Comparison of ENCODE assay signal across 16 cellular contexts in the genomic region with DNA sequence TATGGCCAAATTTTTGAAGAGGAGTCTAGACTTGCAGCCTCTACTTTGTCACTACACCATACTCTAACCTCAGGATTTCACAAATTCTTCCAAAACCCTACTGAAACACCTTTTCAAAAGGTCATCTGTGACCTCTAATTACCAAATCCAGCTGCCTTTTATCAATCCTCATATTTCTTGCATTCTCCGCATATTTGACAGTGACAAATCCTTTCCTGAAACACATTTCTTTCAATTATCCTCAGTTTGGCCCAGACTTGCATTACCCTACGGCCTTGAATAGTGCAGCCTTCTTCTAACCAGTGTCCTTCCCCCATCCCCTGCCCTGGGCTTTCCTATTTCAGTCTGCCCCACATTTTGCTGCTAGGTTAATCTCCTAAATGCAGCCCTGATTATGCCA. TPM values are rescaled to one million over a fixed set of nuclear protein-coding genes. Genes with fewer than 3 reads are reported as not detected.
DNase-seq lines count a peak whose midpoint lies in the region; ATAC-seq, FAIRE-seq and TF ChIP-seq lines count a peak whose summit lies in the region.
"Had no signal": no experiment of that assay in that cellular context is flagged by ENCODE, and none has a peak within 500 bp of the region (broad histone marks: within the 10 kb centered on the region; RNA-seq: fewer than 3 reads in every experiment).

No MANE protein-coding gene starts in this region.

- H3K27me3 ChIP-seq in RWPE2 (ENCODE audit: insufficient read depth, poor library complexity, severe bottlenecking) (no peaks in the 10 kb centered on the region), keratinocyte (ENCODE audit: control insufficient read depth, extremely low read depth, insufficient read depth, low read length) (peaks cover 3% of the 10 kb centered on the region)

- H3K4me3 ChIP-seq in RWPE2 (ENCODE audit: severe bottlenecking): no peak overlapping the region
- no peak overlapping the region for H3K4me3 ChIP-seq in keratinocyte (ENCODE audit: control insufficient read depth in 2 of 3, extremely low read depth in 1 of 3, insufficient read depth in 2 of 3, low read depth in 1 of 3, low read length in 3 of 3)

- no peaks in the 10 kb centered on the region for H3K79me2 ChIP-seq in keratinocyte (ENCODE audit: control insufficient read depth, insufficient read depth, low read length)

- ATAC-seq in RWPE2 (ENCODE audit: low read depth): peak; percentile 73
- no peak for ATAC-seq in GM18909 (IDR thresholded peaks at IDR 0.05; ENCODE audit: poor library complexity, unreplicated experiment)
- ATAC-seq: SK-N-SH treated with all-trans-retinoic acid at 6 μM for 48 hours had no signal

- DNase-seq in EL (peak; percentile 8), RWPE2 (ENCODE audit: low spot score) (no peak), dermis blood vessel endothelial cell (peak; percentile 64), keratinocyte (ENCODE audit: low read depth, low spot score) (no peak), GOT3 (lab: John Stamatoyannopoulos, UW) (no peak), NCI-H1930 (lab: John Stamatoyannopoulos, UW) (no peak)
- DNase-seq: C1 segment of cervical spinal cord, NCI-H1105 treated with DMSO at 0.1 percent for 48 hours, NCI-H2107, NCI-H510A, NCI-H748 treated with DMSO at 0.1 percent for 48 hours, OCI-M1, SIG-M5 had no signal

- H3K4me2 ChIP-seq in keratinocyte (ENCODE audit: control insufficient read depth, extremely low read depth, insufficient read depth, low read depth, low read length): peak overlapping the region; percentile 29

- H3K4me1 ChIP-seq in RWPE2 (ENCODE audit: insufficient read depth, poor library complexity, severe bottlenecking): peaks cover 21% of the 10 kb centered on the region
- peaks cover 9% of the 10 kb centered on the region for H3K4me1 ChIP-seq in keratinocyte (ENCODE audit: control insufficient read depth, extremely low read depth, insufficient read depth, low read length)

- TF ChIP-seq CTCF in RWPE2 (IDR thresholded peaks at IDR 0.05; ENCODE audit: poor library complexity, severe bottlenecking) (no peak), keratinocyte (optimal IDR thresholded peaks at IDR 0.05 in 1 of 3, IDR thresholded peaks at IDR 0.05 in 1 of 3, conservative IDR thresholded peaks at IDR 0.05 in 1 of 3; ENCODE audit: extremely low read depth in 1 of 3, insufficient read depth in 2 of 3, low read length in 3 of 3) (no peak)

- H3K27ac ChIP-seq in RWPE2 (ENCODE audit: poor library complexity, severe bottlenecking) (peak overlapping the region; percentile 42), keratinocyte (ENCODE audit: control insufficient read depth, insufficient read depth, low read length) (no peak overlapping the region)

- peak; percentile 56 for FAIRE-seq in keratinocyte (lab: Jason Lieb, UNC)
- FAIRE-seq: D721Med had no signal

- H3K9me3 ChIP-seq in RWPE2 (ENCODE audit: severe bottlenecking) (no peaks in the 10 kb centered on the region), keratinocyte (ENCODE audit: control insufficient read depth, low read depth, low read length) (no peaks in the 10 kb centered on the region)

- no peaks in the 10 kb centered on the region for H4K20me1 ChIP-seq in keratinocyte (ENCODE audit: control insufficient read depth, extremely low read depth, insufficient read depth, low read length)

- no peaks in the 10 kb centered on the region for H3K36me3 ChIP-seq in RWPE2 (ENCODE audit: low read depth)
- H3K36me3 ChIP-seq in keratinocyte (ENCODE audit: control insufficient read depth in 2 of 2, extremely low read depth in 1 of 2, insufficient read depth in 2 of 2, low read length in 2 of 2): no peaks in the 10 kb centered on the region

- dilution Hi-C loops in keratinocyte (cut with MboI; ENCODE audit: extremely low pct_ligation_motif_present, low sequenced_read_pairs): no loop called here

- no peak overlapping the region for H3K9ac ChIP-seq in keratinocyte (ENCODE audit: control insufficient read depth, extremely low read depth, insufficient read depth, low read length)

- H3K9me1 ChIP-seq in keratinocyte (ENCODE audit: control insufficient read depth, extremely low read depth, insufficient read depth, low read length): no peaks in the 10 kb centered on the region

- no peak overlapping the region for H2AFZ ChIP-seq in keratinocyte (ENCODE audit: control insufficient read depth, low read length)

RNA-seq across cellular contexts. Expression of gene MID2, which starts 25.5 kb away (rescaled TPM):
- total RNA-seq in dermis blood vessel endothelial cell: 114 and 159 TPM in 2 replicates
- 8.9 to 9.6 TPM (median 9.4 TPM) in 3 replicates for polyA plus RNA-seq in keratinocyte
- polyA plus RNA-seq in keratinocyte (2011; ENCODE audit: low read depth): 6.4 TPM
- polyA plus RNA-seq in keratinocyte (2011; cell fraction: cytosol; rRNA removed): 8.6 and 9.9 TPM in 2 replicates
- polyA plus RNA-seq in keratinocyte (2011; cell fraction: nucleus; rRNA removed): 8.9 and 11.3 TPM in 2 replicates
- 7.7 and 8.8 TPM in 2 replicates for polyA plus RNA-seq in keratinocyte (2012; ENCODE audit: low replicate concordance)
- 46.2 to 74.8 TPM (median 67.5 TPM) in 3 replicates for polyA minus RNA-seq in keratinocyte
- polyA minus RNA-seq in keratinocyte (2011; cell fraction: cytosol; rRNA and poly(A)+ RNA removed): 26.7 TPM
- polyA minus RNA-seq in keratinocyte (2011; cell fraction: nucleus; rRNA and poly(A)+ RNA removed): 21.4 and 25.5 TPM in 2 replicates

Comparison
In these comparisons a context has a peak if more than half of its experiments do, and no peak if none do; other contexts are left out.
1. DNase-seq: peak in EL (single experiment) and dermis blood vessel endothelial cell (single experiment); none in RWPE2 (single experiment), keratinocyte (single experiment), GOT3 (single experiment) and NCI-H1930 (0 of 2).